In genomic region chr19:29605653-29606419, GRCh38 we compare ENCODE assay signal across 8 cellular contexts. TPM values are rescaled to one million over a fixed set of nuclear protein-coding genes. Genes with fewer than 3 reads are reported as not detected.
A peak's percentile ranks its signal among the peaks of the same experiment; 100 is the strongest.
DNase-seq lines count a peak whose midpoint lies in the region; ATAC-seq and TF ChIP-seq lines count a peak whose summit lies in the region.

A gene with protein sequence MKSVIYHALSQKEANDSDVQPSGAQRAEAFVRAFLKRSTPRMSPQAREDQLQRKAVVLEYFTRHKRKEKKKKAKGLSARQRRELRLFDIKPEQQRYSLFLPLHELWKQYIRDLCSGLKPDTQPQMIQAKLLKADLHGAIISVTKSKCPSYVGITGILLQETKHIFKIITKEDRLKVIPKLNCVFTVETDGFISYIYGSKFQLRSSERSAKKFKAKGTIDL (plus strand): TSS chr19:29606283. CDS start chr19:29606319, 36 bp downstream.

- peaks cover 37% of the 10 kb centered on the region for H3K36me3 Mint-ChIP-seq in dendritic cell treated with granulocyte-macrophage colony-stimulating factor and Interleukin-4, amounts not matched to agents 40 ng/mL and 50 ng/mL, for 4 days (ENCODE audit: low read depth)

- H3K27ac ChIP-seq in left lung: peak within 1 kb of the TSS; percentile 93 to 95

- H3K27me3 Mint-ChIP-seq in dendritic cell treated with granulocyte-macrophage colony-stimulating factor and Interleukin-4, amounts not matched to agents 40 ng/mL and 50 ng/mL, for 4 days: peaks cover 1% of the 10 kb centered on the region

- ATAC-seq in GM19324 (IDR thresholded peaks at IDR 0.05; ENCODE audit: low FRiP score, unreplicated experiment) (peak; percentile 84), HG03469 (IDR thresholded peaks at IDR 0.05; ENCODE audit: unreplicated experiment) (peak; percentile 42), left lung (peak; percentile 96)

- H3K27ac Mint-ChIP-seq in dendritic cell treated with granulocyte-macrophage colony-stimulating factor and Interleukin-4, amounts not matched to agents 40 ng/mL and 50 ng/mL, for 4 days: peak within 1 kb of the TSS; percentile 99

- intact Hi-C loops in dendritic cell treated with granulocyte-macrophage colony-stimulating factor and Interleukin-4, amounts not matched to agents 40 ng/mL and 50 ng/mL, for 4 days (cut with micrococcal nuclease): loop anchor here (5.0 to 10.0 kb wide), 3 partner anchors 239 to 394 kb away; partner anchors contain the start of genes UQCRFS1 and URI1
- intact Hi-C loops in left lung (cut with DNase I): loop anchor here in 1 of 2 donors (5.0 kb wide), 1 partner anchor 106 kb away; no protein-coding TSS in a partner anchor

- peak within 1 kb of the TSS; percentile 89 for H3K4me3 ChIP-seq in BJ (ENCODE audit: low read depth, low read length)
- peak within 1 kb of the TSS; percentile 61 to 62 for H3K4me3 ChIP-seq in left lung

- H3K9me3 ChIP-seq in left lung: no peaks in the 10 kb centered on the region

- POLR2A ChIA-PET in BJ (lab: Charles Lee): interaction anchor here (1.1 kb wide), 1 partner anchor 118 kb away, joined by 3 read pairs; no protein-coding TSS in a partner anchor

- H3K4me1 ChIP-seq in left lung: peaks cover 7 to 21% of the 10 kb centered on the region in 2 donors

- DNase-seq in BJ (ENCODE audit: low read depth) (peak; percentile 60), NCI-H748 (lab: John Stamatoyannopoulos, UW; ENCODE audit: unreplicated experiment) (peak; percentile 99), left lung (peak; percentile 98 to 99)
- DNase-seq in activated CD4-positive, alpha-beta T cell treated with anti-CD3 and anti-CD28 coated beads, Interleukin-2, amount 50 U/mL, for 1 hour: peak; percentile 99
- DNase-seq in stimulated activated CD4-positive, alpha-beta T cell treated with anti-CD3 and anti-CD28 coated beads, Interleukin-2, amount 100 ng/mL, for 48 hours: peak; percentile 98 to 99

- H3K27me3 ChIP-seq in BJ (ENCODE audit: control insufficient read depth, insufficient read depth, low read length) (no peaks in the 10 kb centered on the region; the same call in 1 of the 2 replicates), left lung (no peaks in the 10 kb centered on the region)

- CTCF ChIA-PET in BJ (lab: Yijun Ruan, JAX): interaction anchor here (1.2 to 13.3 kb wide), 8 partner anchors 9 to 117 kb away, joined by 3 to 250 read pairs (median 4); partner anchors contain the start of gene C19orf12

- H3K36me3 ChIP-seq in BJ (ENCODE audit: control insufficient read depth, insufficient read depth, low read length): peaks cover 10% of the 10 kb centered on the region
- H3K36me3 ChIP-seq in left lung: peaks cover 0 to 20% of the 10 kb centered on the region in 2 donors

- no peak for TF ChIP-seq CTCF in BJ (IDR thresholded peaks at IDR 0.05; ENCODE audit: insufficient read depth, low read depth, low read length)
- TF ChIP-seq CTCF in left lung (IDR thresholded peaks at IDR 0.05): no peak

- H3K4me1 Mint-ChIP-seq in dendritic cell treated with granulocyte-macrophage colony-stimulating factor and Interleukin-4, amounts not matched to agents 40 ng/mL and 50 ng/mL, for 4 days (ENCODE audit: low read depth): peaks cover 4% of the 10 kb centered on the region

- no peaks in the 10 kb centered on the region for H3K9me3 Mint-ChIP-seq in dendritic cell treated with granulocyte-macrophage colony-stimulating factor and Interleukin-4, amounts not matched to agents 40 ng/mL and 50 ng/mL, for 4 days

- H3K4me3 Mint-ChIP-seq in dendritic cell treated with granulocyte-macrophage colony-stimulating factor and Interleukin-4, amounts not matched to agents 40 ng/mL and 50 ng/mL, for 4 days: peak within 1 kb of the TSS; percentile 90

RNA-seq across cellular contexts. Expression of the gene that starts here (rescaled TPM):
- polyA plus RNA-seq in BJ (2011; rRNA removed): 55.3 and 81.4 TPM in 2 replicates
- polyA minus RNA-seq in BJ (2011; rRNA and poly(A)+ RNA removed): 27.4 and 37.7 TPM in 2 replicates
- 10 to 100 TPM; 49.2 to 66.9 TPM for total RNA-seq in left lung

Comparison
In these comparisons a context has a peak if more than half of its experiments do, and no peak if none do; other contexts are left out.
1. Peak in every context shown above with its lines: DNase-seq, ATAC-seq, H3K4me3 ChIP-seq and H3K27ac ChIP-seq.
2. ATAC-seq: peak in every context shown above with its lines; median percentile 96 in left lung; 84 in GM19324; 42 in HG03469.